In the genomic region with DNA sequence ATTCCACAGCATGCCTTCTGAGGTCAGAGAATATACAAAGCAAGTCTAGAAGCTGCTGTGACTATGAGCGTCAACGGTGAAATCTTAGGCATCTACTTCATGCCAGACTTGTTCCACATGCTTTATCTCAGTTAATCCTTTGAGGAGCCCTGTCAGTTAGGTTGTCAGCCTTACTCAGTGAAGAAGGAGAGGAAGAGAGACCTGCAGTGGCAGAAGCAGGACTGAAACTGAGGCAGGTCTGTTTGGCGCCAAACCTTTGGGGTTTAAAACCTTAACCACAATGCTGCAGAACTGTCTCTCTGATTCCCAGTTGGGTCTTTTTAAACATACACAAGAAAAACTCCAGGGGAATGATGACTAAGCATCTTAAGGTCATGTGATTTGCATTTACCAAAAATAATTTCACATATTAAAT, we compare ENCODE assay signal across 1 cellular context.
TF ChIP-seq lines count a peak whose summit lies in the region.

No MANE protein-coding gene starts in this region.

TF ChIP-seq in K562, 482 proteins besides CTCF, POLR2A, EP300 and RAD21 (continued from another document):
- TF ChIP-seq, protein P1, sequence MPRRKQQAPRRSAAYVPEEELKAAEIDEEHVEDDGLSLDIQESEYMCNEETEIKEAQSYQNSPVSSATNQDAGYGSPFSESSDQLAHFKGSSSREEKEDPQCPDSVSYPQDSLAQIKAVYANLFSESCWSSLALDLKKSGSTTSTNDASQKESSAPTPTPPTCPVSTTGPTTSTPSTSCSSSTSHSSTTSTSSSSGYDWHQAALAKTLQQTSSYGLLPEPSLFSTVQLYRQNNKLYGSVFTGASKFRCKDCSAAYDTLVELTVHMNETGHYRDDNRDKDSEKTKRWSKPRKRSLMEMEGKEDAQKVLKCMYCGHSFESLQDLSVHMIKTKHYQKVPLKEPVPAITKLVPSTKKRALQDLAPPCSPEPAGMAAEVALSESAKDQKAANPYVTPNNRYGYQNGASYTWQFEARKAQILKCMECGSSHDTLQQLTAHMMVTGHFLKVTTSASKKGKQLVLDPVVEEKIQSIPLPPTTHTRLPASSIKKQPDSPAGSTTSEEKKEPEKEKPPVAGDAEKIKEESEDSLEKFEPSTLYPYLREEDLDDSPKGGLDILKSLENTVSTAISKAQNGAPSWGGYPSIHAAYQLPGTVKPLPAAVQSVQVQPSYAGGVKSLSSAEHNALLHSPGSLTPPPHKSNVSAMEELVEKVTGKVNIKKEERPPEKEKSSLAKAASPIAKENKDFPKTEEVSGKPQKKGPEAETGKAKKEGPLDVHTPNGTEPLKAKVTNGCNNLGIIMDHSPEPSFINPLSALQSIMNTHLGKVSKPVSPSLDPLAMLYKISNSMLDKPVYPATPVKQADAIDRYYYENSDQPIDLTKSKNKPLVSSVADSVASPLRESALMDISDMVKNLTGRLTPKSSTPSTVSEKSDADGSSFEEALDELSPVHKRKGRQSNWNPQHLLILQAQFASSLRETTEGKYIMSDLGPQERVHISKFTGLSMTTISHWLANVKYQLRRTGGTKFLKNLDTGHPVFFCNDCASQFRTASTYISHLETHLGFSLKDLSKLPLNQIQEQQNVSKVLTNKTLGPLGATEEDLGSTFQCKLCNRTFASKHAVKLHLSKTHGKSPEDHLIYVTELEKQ (CRISPR knock-in tag; IDR thresholded peaks at IDR 0.05): no peak
- TF ChIP-seq, protein P2, sequence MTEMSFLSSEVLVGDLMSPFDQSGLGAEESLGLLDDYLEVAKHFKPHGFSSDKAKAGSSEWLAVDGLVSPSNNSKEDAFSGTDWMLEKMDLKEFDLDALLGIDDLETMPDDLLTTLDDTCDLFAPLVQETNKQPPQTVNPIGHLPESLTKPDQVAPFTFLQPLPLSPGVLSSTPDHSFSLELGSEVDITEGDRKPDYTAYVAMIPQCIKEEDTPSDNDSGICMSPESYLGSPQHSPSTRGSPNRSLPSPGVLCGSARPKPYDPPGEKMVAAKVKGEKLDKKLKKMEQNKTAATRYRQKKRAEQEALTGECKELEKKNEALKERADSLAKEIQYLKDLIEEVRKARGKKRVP (CRISPR knock-in tag; IDR thresholded peaks at IDR 0.05): no peak
- TF ChIP-seq MAFF (IDR thresholded peaks at IDR 0.05; ENCODE audit: low read length) (peak; percentile 81), HNRNPH1 (optimal IDR thresholded peaks at IDR 0.05; ENCODE audit: low read depth, low read length) (no peak), ZNF134 (CRISPR knock-in tag; conservative IDR thresholded peaks at IDR 0.05) (no peak), NR2C1 (IDR thresholded peaks at IDR 0.05) (no peak), NR2C1 (tag; IDR thresholded peaks at IDR 0.05) (no peak), MAFK (IDR thresholded peaks at IDR 0.05; ENCODE audit: low read length) (peak; percentile 78), KAT2B (IDR thresholded peaks at IDR 0.05; ENCODE audit: low read depth, low read length) (no peak), RFX7 (CRISPR knock-in tag; IDR thresholded peaks at IDR 0.05) (no peak), SRSF7 (optimal IDR thresholded peaks at IDR 0.05; ENCODE audit: low read depth, low read length) (no peak), NFIC (IDR thresholded peaks at IDR 0.05) (no peak), GATA2 (CRISPR knock-in tag; IDR thresholded peaks at IDR 0.05) (no peak), TEAD4 (IDR thresholded peaks at IDR 0.05; ENCODE audit: low read length) (no peak), TEAD4 (CRISPR knock-in tag; IDR thresholded peaks at IDR 0.05; ENCODE audit: borderline replicate concordance) (no peak), CREBBP (IDR thresholded peaks at IDR 0.05; ENCODE audit: low read depth, low read length) (no peak), BHLHE40 (IDR thresholded peaks at IDR 0.05; ENCODE audit: low read length) (no peak), TOE1 (IDR thresholded peaks at IDR 0.05; ENCODE audit: borderline replicate concordance) (peak; percentile 78; the same call in 1 of the 2 replicates), TOE1 (CRISPR knock-in tag; IDR thresholded peaks at IDR 0.05; ENCODE audit: borderline replicate concordance, low read depth) (no peak), DPF2 (IDR thresholded peaks at IDR 0.05) (peak; percentile 56; the same call in 1 of the 2 replicates), ZNF197 (CRISPR knock-in tag; IDR thresholded peaks at IDR 0.05; ENCODE audit: low read depth) (no peak), ZNF143 (CRISPR knock-in tag; IDR thresholded peaks at IDR 0.05) (no peak), PHF8 (IDR thresholded peaks at IDR 0.05; ENCODE audit: borderline replicate concordance, low read length) (no peak), NR1H2 (CRISPR knock-in tag; IDR thresholded peaks at IDR 0.05) (no peak), MAFG (tag; conservative IDR thresholded peaks at IDR 0.05) (peak; percentile 93)
- TF ChIP-seq, protein P3, sequence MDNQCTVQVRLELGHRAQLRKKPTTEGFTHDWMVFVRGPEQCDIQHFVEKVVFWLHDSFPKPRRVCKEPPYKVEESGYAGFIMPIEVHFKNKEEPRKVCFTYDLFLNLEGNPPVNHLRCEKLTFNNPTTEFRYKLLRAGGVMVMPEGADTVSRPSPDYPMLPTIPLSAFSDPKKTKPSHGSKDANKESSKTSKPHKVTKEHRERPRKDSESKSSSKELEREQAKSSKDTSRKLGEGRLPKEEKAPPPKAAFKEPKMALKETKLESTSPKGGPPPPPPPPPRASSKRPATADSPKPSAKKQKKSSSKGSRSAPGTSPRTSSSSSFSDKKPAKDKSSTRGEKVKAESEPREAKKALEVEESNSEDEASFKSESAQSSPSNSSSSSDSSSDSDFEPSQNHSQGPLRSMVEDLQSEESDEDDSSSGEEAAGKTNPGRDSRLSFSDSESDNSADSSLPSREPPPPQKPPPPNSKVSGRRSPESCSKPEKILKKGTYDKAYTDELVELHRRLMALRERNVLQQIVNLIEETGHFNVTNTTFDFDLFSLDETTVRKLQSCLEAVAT (IDR thresholded peaks at IDR 0.05): no peak
